1 cellular context compared by ENCODE assay signal in genomic region chr6:3364391-3364790, GRCh38.
TF ChIP-seq lines count a peak whose summit lies in the region.

No MANE protein-coding gene starts in this region.

TF ChIP-seq in HEK293, 187 proteins besides CTCF, POLR2A, EP300 and RAD21 (continued from another document):
- TF ChIP-seq ZNF18 (tag by site-specific recombination; IDR thresholded peaks at IDR 0.05) = peak; percentile 90
- TF ChIP-seq KLF10 (tag by site-specific recombination; IDR thresholded peaks at IDR 0.05) = no peak
- TF ChIP-seq ZFP37 (tag by site-specific recombination; IDR thresholded peaks at IDR 0.05) = no peak
- peak; percentile 89 for TF ChIP-seq ATF2 (tag by site-specific recombination; IDR thresholded peaks at IDR 0.05; ENCODE audit: low read depth)
- TF ChIP-seq GLIS1 (tag by site-specific recombination; IDR thresholded peaks at IDR 0.05) = 0 out of 2 replicates have a peak, but pooled peaks have one; percentile 26
- TF ChIP-seq ZNF76 (tag by site-specific recombination; IDR thresholded peaks at IDR 0.05; ENCODE audit: borderline replicate concordance, low read depth) = 0 out of 2 replicates have a peak, but pooled peaks have one; percentile 34
- no peak for TF ChIP-seq ZBTB7A (tag by site-specific recombination; IDR thresholded peaks at IDR 0.05; ENCODE audit: low read depth)
- no peak for TF ChIP-seq ZNF610 (tag by site-specific recombination; IDR thresholded peaks at IDR 0.05; ENCODE audit: borderline replicate concordance)
- peak; percentile 26; the same call in 1 of the 2 replicates for TF ChIP-seq SP7 (tag by site-specific recombination; IDR thresholded peaks at IDR 0.05)
- TF ChIP-seq ZBTB21 (tag by site-specific recombination; IDR thresholded peaks at IDR 0.05) = peak; percentile 92
